Comparison of ENCODE assay signal across 24 cellular contexts in the genomic region with DNA sequence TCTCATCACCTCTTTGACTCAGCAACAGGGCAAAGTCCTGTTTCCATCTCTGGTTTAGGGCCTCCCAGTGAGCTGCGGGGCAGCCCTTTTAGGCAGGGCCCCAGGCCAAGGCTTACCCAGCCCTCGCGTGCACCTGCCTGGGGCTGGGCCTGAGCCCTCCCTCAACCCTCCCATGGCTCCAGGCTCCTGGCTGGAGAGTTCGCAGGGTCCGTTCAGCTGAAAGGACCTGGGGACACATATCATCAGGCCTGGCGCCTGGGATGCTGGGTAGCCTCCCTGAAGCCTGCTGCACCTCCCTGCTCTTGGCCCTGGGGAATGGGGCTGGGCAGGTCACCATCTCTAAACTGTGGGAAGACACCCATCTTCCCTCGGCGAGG. TPM values are rescaled to one million over a fixed set of nuclear protein-coding genes. Genes with fewer than 3 reads are reported as not detected.
DNase-seq lines count a peak whose midpoint lies in the region; ATAC-seq and TF ChIP-seq lines count a peak whose summit lies in the region.
"Had no signal": no experiment of that assay in that cellular context is flagged by ENCODE, and none has a peak within 500 bp of the region (broad histone marks: within the 10 kb centered on the region; RNA-seq: fewer than 3 reads in every experiment).

No MANE protein-coding gene starts in this region.

- no peak for TF ChIP-seq CTCF in RWPE1 (conservative IDR thresholded peaks at IDR 0.05; ENCODE audit: low read depth)
- TF ChIP-seq CTCF in lower lobe of right lung (IDR thresholded peaks at IDR 0.05), result no peak
- TF ChIP-seq CTCF in upper lobe of right lung (IDR thresholded peaks at IDR 0.05), result no peak

- H3K27me3 ChIP-seq in H7 (ENCODE audit: control insufficient read depth, insufficient read depth, low read length) (no peaks in the 10 kb centered on the region), lower lobe of right lung (ENCODE audit: low read depth) (no peaks in the 10 kb centered on the region), upper lobe of right lung (no peaks in the 10 kb centered on the region)
- H3K27me3 ChIP-seq: BLaER1 treated with 17β-estradiol and CSF1 and Interleukin-3, amounts not matched to agents 10 nM and 100 nM had no signal

- ATAC-seq in lower lobe of right lung (no peak), upper lobe of right lung (no peak), HG03280 (IDR thresholded peaks at IDR 0.05; ENCODE audit: unreplicated experiment) (no peak)
- ATAC-seq: A549, Panc1, SK-N-SH treated with all-trans-retinoic acid at 6 μM for 48 hours had no signal

- H3K36me3 ChIP-seq in H7 (replicated peaks; ENCODE audit: control insufficient read depth, insufficient read depth, low read length), result no peaks in the 10 kb centered on the region
- H3K36me3 ChIP-seq in lower lobe of right lung, result no peaks in the 10 kb centered on the region
- no peaks in the 10 kb centered on the region for H3K36me3 ChIP-seq in upper lobe of right lung
- H3K36me3 ChIP-seq: BLaER1 treated with 17β-estradiol and CSF1 and Interleukin-3, amounts not matched to agents 10 nM and 100 nM had no signal

- POLR2A ChIA-PET in RWPE1 (lab: Yijun Ruan, JAX; ENCODE audit: low non-redundant PET), result no interaction called here

- peak; percentile 47 for DNase-seq in H7
- DNase-seq in RWPE1 (ENCODE audit: low spot score), result no peak
- peak; percentile 27 for DNase-seq in lower lobe of right lung
- peak; percentile 43 for DNase-seq in upper lobe of right lung
- DNase-seq in HT-29 (ENCODE audit: low spot score), result no peak
- no peak for DNase-seq in NCI-H128 (lab: John Stamatoyannopoulos, UW; ENCODE audit: unreplicated experiment)
- DNase-seq: AML-193; CD4-positive, alpha-beta memory T cell; COR-L47; DMS53; H9; NCI-H1048; NCI-H1417 treated with DMSO at 0.1 percent for 48 hours; NCI-H1694 treated with DMSO at 0.1 percent for 48 hours; NCI-H2081; NCI-H2227 treated with DMSO at 0.1 percent for 48 hours; NCI-H526 treated with DMSO at 0.1 percent for 48 hours had no signal

- H3K9me3 ChIP-seq in lower lobe of right lung (no peaks in the 10 kb centered on the region), upper lobe of right lung (no peaks in the 10 kb centered on the region)
- H3K9me3 ChIP-seq: A549; BLaER1 treated with 17β-estradiol and CSF1 and Interleukin-3, amounts not matched to agents 10 nM and 100 nM had no signal

- H3K27ac ChIP-seq in RWPE1 (peak overlapping the region; percentile 91; the same call in 1 of the 2 replicates), lower lobe of right lung (no peak overlapping the region), upper lobe of right lung (no peak overlapping the region)
- H3K27ac ChIP-seq: A549; BLaER1 treated with 17β-estradiol and CSF1 and Interleukin-3, amounts not matched to agents 10 nM and 100 nM had no signal

- intact Hi-C loops in lower lobe of right lung (cut with DNase I), result no loop called here
- intact Hi-C loops in upper lobe of right lung (cut with DNase I), result no loop called here

- H3K4me3 ChIP-seq in H7 (ENCODE audit: insufficient read depth, low read depth, low read length) (no peak overlapping the region), lower lobe of right lung (no peak overlapping the region), upper lobe of right lung (no peak overlapping the region)
- H3K4me3 ChIP-seq: A549; BLaER1 treated with 17β-estradiol and CSF1 and Interleukin-3, amounts not matched to agents 10 nM and 100 nM had no signal

- no peaks in the 10 kb centered on the region for H3K4me1 ChIP-seq in lower lobe of right lung
- no peaks in the 10 kb centered on the region for H3K4me1 ChIP-seq in upper lobe of right lung
- H3K4me1 ChIP-seq: A549 had no signal

- CTCF ChIA-PET in RWPE1 (lab: Yijun Ruan, JAX), result no interaction called here

RNA-seq across cellular contexts. Expression of a gene that starts 29.7 kb away (rescaled TPM):
- 11.7 and 14.7 TPM in 2 replicates for total RNA-seq in H7 (2014; rRNA removed; shearing (Covaris generic))
- total RNA-seq in lower lobe of right lung (18.2 TPM), upper lobe of right lung (15.0 TPM)
- total RNA-seq in HT-29 (2014; rRNA removed; shearing (Covaris generic)), result 10.5 and 10.6 TPM in 2 replicates

RNA-seq across cellular contexts. Expression of a gene that starts 39.1 kb away (rescaled TPM):
- 27.4 and 30.9 TPM in 2 replicates for total RNA-seq in H7 (2014; rRNA removed; shearing (Covaris generic))
- 40.8 TPM for total RNA-seq in lower lobe of right lung
- 32.9 TPM for total RNA-seq in upper lobe of right lung
- 0.33 and 0.55 TPM in 2 replicates for total RNA-seq in HT-29 (2014; rRNA removed; shearing (Covaris generic))
- total RNA-seq: CD4-positive, alpha-beta memory T cell; NCI-H460; OCI-LY7 had no signal

Comparison
In these comparisons a context has a peak if more than half of its experiments do, and no peak if none do; other contexts are left out.
1. DNase-seq: peak in H7 (single experiment), lower lobe of right lung (single experiment) and upper lobe of right lung (single experiment); none in RWPE1 (single experiment), HT-29 (single experiment) and NCI-H128 (single experiment).
2. RNA of a gene that starts 39.1 kb away (total RNA-seq): 40.8 TPM in lower lobe of right lung (single experiment), 32.9 TPM in upper lobe of right lung (single experiment) and 27.4 to 30.9 TPM in H7; 0.33 to 0.55 TPM in HT-29; every median in the first group is over 10 times any median in the second.